Comparison of ENCODE assay signal across 29 cellular contexts in the genomic region with DNA sequence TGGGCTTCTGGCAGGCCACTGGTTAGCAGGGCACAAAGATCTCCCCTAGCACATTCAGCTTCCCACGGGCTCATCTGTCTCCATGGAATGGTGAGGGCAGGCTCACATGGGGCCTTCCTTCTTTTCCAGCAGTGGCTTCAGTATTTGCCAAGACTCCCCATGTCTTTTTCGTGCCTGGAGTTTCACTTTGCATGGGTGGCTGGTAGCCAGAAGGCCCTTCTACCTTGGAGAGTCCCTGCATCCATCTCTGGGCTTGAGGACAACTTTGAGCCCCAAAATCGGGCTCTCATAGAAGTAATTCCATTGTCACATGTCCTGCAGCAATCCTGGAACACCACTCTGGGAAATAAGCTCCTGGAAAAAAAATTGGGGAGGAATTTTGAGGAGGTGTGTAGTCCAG. TPM values are rescaled to one million over a fixed set of nuclear protein-coding genes. Genes with fewer than 3 reads are reported as not detected.
DNase-seq lines count a peak whose midpoint lies in the region; ATAC-seq, FAIRE-seq and TF ChIP-seq lines count a peak whose summit lies in the region.
"Had no signal": no experiment of that assay in that cellular context is flagged by ENCODE, and none has a peak within 500 bp of the region (broad histone marks: within the 10 kb centered on the region; RNA-seq: fewer than 3 reads in every experiment).

No MANE protein-coding gene starts in this region.

- peaks cover 14% of the 10 kb centered on the region for H3K4me1 Mint-ChIP-seq in T-helper 2 cell treated with Interferon-gamma antibody and Interleukin-4, amounts not matched to agents 5 μg/mL and 100 μg/mL, for 36 hours (ENCODE audit: low read depth)
- H3K4me1 Mint-ChIP-seq in nephron, result peaks cover 19% of the 10 kb centered on the region

- intact Hi-C loops in kidney (cut with DNase I), result no loop called here

- H3K4me3 ChIP-seq in Peyer's patch, result no peak overlapping the region
- no peak overlapping the region for H3K4me3 ChIP-seq in kidney (ENCODE audit: low read length in 2 of 2)
- H3K4me3 ChIP-seq: adrenal gland, GM12878, psoas muscle, SJCRH30 had no signal

- H3K4me1 ChIP-seq in Peyer's patch (peaks cover 0 to 25% (median 0%) of the 10 kb centered on the region in 4 donors), kidney (ENCODE audit: control insufficient read depth in 1 of 2, insufficient read depth in 1 of 2, low read depth in 1 of 2, low read length in 2 of 2) (peaks cover 21 to 24% of the 10 kb centered on the region in 2 donors)
- H3K4me1 ChIP-seq: SJCRH30 had no signal

- no peaks in the 10 kb centered on the region for H3K27me3 ChIP-seq in Peyer's patch
- H3K27me3 ChIP-seq: adrenal gland, brain microvascular endothelial cell, SJCRH30 had no signal

- no peak for ATAC-seq in GM18511 (IDR thresholded peaks at IDR 0.05; ENCODE audit: unreplicated experiment)
- ATAC-seq: activated T-cell treated with anti-CD3 and anti-CD28 coated beads, Interleukin-2, amount 50 U/mL, for 4 hours; GM12878; left ventricle myocardium superior; naive thymus-derived CD8-positive, alpha-beta T cell; psoas muscle had no signal

- no peaks in the 10 kb centered on the region for H3K36me3 ChIP-seq in Peyer's patch
- no peaks in the 10 kb centered on the region for H3K36me3 ChIP-seq in kidney (ENCODE audit: control insufficient read depth in 1 of 2, insufficient read depth in 2 of 2, low read length in 2 of 2)
- H3K36me3 ChIP-seq: adrenal gland, brain microvascular endothelial cell, SJCRH30, WERI-Rb-1 had no signal

- TF ChIP-seq POLR2A in Peyer's patch (IDR thresholded peaks at IDR 0.05), result no peak

- H3K9me3 ChIP-seq in Peyer's patch (no peaks in the 10 kb centered on the region), kidney (ENCODE audit: control insufficient read depth in 1 of 2, low read length in 2 of 2) (no peaks in the 10 kb centered on the region)
- H3K9me3 ChIP-seq: adrenal gland, psoas muscle, SJCRH30 had no signal

- H3K27me3 Mint-ChIP-seq in T-helper 2 cell treated with Interferon-gamma antibody and Interleukin-4, amounts not matched to agents 5 μg/mL and 100 μg/mL, for 36 hours (ENCODE audit: low read depth), result no peaks in the 10 kb centered on the region
- no peaks in the 10 kb centered on the region for H3K27me3 Mint-ChIP-seq in nephron (ENCODE audit: low read depth)
- H3K27me3 Mint-ChIP-seq: activated CD4-positive, alpha-beta T cell treated with anti-CD3 and anti-CD28 coated beads, Interleukin-2, amount 10 ng/mL, durations not matched to agents 7 days and 5 days; IgD-negative memory B cell; naive thymus-derived CD8-positive, alpha-beta T cell had no signal

- H3K9me3 Mint-ChIP-seq in T-helper 2 cell treated with Interferon-gamma antibody and Interleukin-4, amounts not matched to agents 5 μg/mL and 100 μg/mL, for 36 hours, result no peaks in the 10 kb centered on the region
- no peaks in the 10 kb centered on the region for H3K9me3 Mint-ChIP-seq in nephron
- H3K9me3 Mint-ChIP-seq: activated CD4-positive, alpha-beta T cell treated with anti-CD3 and anti-CD28 coated beads, Interleukin-2, amount 10 ng/mL, durations not matched to agents 7 days and 5 days; activated T-cell treated with anti-CD3 and anti-CD28 coated beads, Interleukin-2, amount 50 U/mL, for 4 hours; IgD-negative memory B cell; naive thymus-derived CD8-positive, alpha-beta T cell had no signal

- no peak for TF ChIP-seq CTCF in Peyer's patch (IDR thresholded peaks at IDR 0.05)
- TF ChIP-seq CTCF in kidney (IDR thresholded peaks at IDR 0.05; ENCODE audit: borderline replicate concordance, extremely low read depth, insufficient read depth), result no peak
- no peak for TF ChIP-seq CTCF in nephron (IDR thresholded peaks at IDR 0.05; ENCODE audit: unreplicated experiment in 3 of 3)

- peak overlapping the region; percentile 52 for H3K27ac Mint-ChIP-seq in T-helper 2 cell treated with Interferon-gamma antibody and Interleukin-4, amounts not matched to agents 5 μg/mL and 100 μg/mL, for 36 hours
- peak overlapping the region in 2 of 3 experiments; percentile 50 to 77 for H3K27ac Mint-ChIP-seq in nephron
- H3K27ac Mint-ChIP-seq: activated CD4-positive, alpha-beta T cell treated with anti-CD3 and anti-CD28 coated beads, Interleukin-2, amount 10 ng/mL, durations not matched to agents 7 days and 5 days; IgD-negative memory B cell had no signal

- H3K27ac ChIP-seq in Peyer's patch (peak overlapping the region in 3 of 4 donors; percentile 12 to 28 (median 17)), kidney (ENCODE audit: low read depth in 2 of 2, low read length in 2 of 2) (no peak overlapping the region)
- H3K27ac ChIP-seq: adrenal gland, epithelial cell of prostate, psoas muscle, SJCRH30, WERI-Rb-1 had no signal

- FAIRE-seq in kidney (lab: Jason Lieb, UNC), result no peak
- FAIRE-seq: D721Med, GM12878 had no signal

- no peak for DNase-seq in T-helper 2 cell treated with Interferon-gamma antibody and Interleukin-4, amounts not matched to agents 5 μg/mL and 100 μg/mL, for 36 hours (ENCODE audit: low spot score)
- DNase-seq in T-helper 2 cell (no peak), Peyer's patch (no peak), kidney (peak; percentile 3), DMS79 treated with DMSO at 0.1 percent for 48 hours (lab: John Stamatoyannopoulos, UW) (no peak)
- DNase-seq in stimulated activated CD4-positive, alpha-beta T cell treated with anti-CD3 and anti-CD28 coated beads, Interleukin-2, amount 100 ng/mL, for 24 hours, result no peak
- DNase-seq: 8988T; activated CD4-positive, alpha-beta T cell treated with anti-CD3 and anti-CD28 coated beads, Interleukin-2, amount 10 ng/mL, durations not matched to agents 7 days and 5 days; activated naive CD4-positive, alpha-beta T cell treated with Interleukin-2 at 50 U/mL for 16 hours; activated T-cell treated with anti-CD3 and anti-CD28 coated beads, Interleukin-2, amount 50 U/mL, for 4 hours; adrenal gland; left ventricle myocardium superior; naive thymus-derived CD8-positive, alpha-beta T cell; NCI-H1048; NCI-H1694 treated with DMSO at 0.1 percent for 48 hours; NCI-H446 treated with DMSO at 0.1 percent for 48 hours; NCI-H774; nucleus accumbens; SJCRH30; stimulated activated naive CD4-positive, alpha-beta T cell; WERI-Rb-1 had no signal

- no peak overlapping the region for H3K9ac ChIP-seq in kidney (ENCODE audit: low read length in 2 of 2)

- no peaks in the 10 kb centered on the region for H3K36me3 Mint-ChIP-seq in T-helper 2 cell treated with Interferon-gamma antibody and Interleukin-4, amounts not matched to agents 5 μg/mL and 100 μg/mL, for 36 hours (ENCODE audit: low read depth)
- H3K36me3 Mint-ChIP-seq in nephron (ENCODE audit: low read depth), result no peaks in the 10 kb centered on the region
- H3K36me3 Mint-ChIP-seq: IgD-negative memory B cell; naive thymus-derived CD8-positive, alpha-beta T cell had no signal

- H3K4me3 Mint-ChIP-seq in T-helper 2 cell treated with Interferon-gamma antibody and Interleukin-4, amounts not matched to agents 5 μg/mL and 100 μg/mL, for 36 hours, result no peak overlapping the region
- no peak overlapping the region for H3K4me3 Mint-ChIP-seq in nephron
- H3K4me3 Mint-ChIP-seq: activated CD4-positive, alpha-beta T cell treated with anti-CD3 and anti-CD28 coated beads, Interleukin-2, amount 10 ng/mL, durations not matched to agents 7 days and 5 days; activated T-cell treated with anti-CD3 and anti-CD28 coated beads, Interleukin-2, amount 50 U/mL, for 4 hours; IgD-negative memory B cell; naive thymus-derived CD8-positive, alpha-beta T cell had no signal

RNA-seq across cellular contexts. Expression of gene NFKBIA, which starts 42.1 kb away (rescaled TPM):
- total RNA-seq in Peyer's patch (100 to 1,000 TPM; 210 to 873 (median 358) TPM), kidney (171 TPM)
- polyA plus RNA-seq in kidney (ENCODE audit: insufficient read depth, low read depth, low replicate concordance), result 131 TPM

Comparison
In these comparisons a context has a peak if more than half of its experiments do, and no peak if none do; other contexts are left out.
1. H3K27ac ChIP-seq: peak in Peyer's patch (3 of 4); none in kidney (0 of 2).